ENCODE assay signal across 15 cellular contexts in the genomic region with DNA sequence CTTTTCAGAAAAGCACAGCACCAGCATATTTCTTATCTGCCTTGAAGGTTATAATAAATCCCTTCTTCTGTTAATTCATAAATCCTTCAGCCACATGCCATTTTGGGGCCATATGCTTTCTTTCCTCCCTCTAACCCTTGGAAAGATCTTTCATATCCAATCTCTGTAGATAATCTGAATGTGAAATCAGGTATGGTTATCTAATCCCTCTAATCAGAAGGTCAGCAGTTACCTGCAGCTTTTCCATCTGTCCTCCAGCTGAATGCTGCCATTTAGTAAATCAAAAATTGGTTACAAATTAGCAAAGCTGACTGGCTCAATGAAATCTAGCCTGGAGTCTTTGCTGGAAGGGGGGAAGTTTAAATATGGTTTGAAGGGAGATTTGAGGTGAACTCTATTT.
DNase-seq lines count a peak whose midpoint lies in the region; ATAC-seq and TF ChIP-seq lines count a peak whose summit lies in the region.
"Had no signal": no experiment of that assay in that cellular context is flagged by ENCODE, and none has a peak within 500 bp of the region (broad histone marks: within the 10 kb centered on the region; RNA-seq: fewer than 3 reads in every experiment).

No MANE protein-coding gene starts in this region.

- peaks cover 7% of the 10 kb centered on the region for H3F3A ChIP-seq in SK-N-SH (replicated peaks; ENCODE audit: insufficient read depth)

- no peaks in the 10 kb centered on the region for H3K9me2 ChIP-seq in SK-N-SH

- H2AFZ ChIP-seq in SK-N-SH (ENCODE audit: low read depth), result no peak overlapping the region
- H2AFZ ChIP-seq: GM23338 had no signal

- peak in 1 of 2 experiments; percentile 9; a peak in 1 of 4 replicates for TF ChIP-seq EP300 in SK-N-SH (IDR thresholded peaks at IDR 0.05; ENCODE audit: borderline replicate concordance in 1 of 2, low read depth in 1 of 2, low read length in 1 of 2)

- H3K4me1 ChIP-seq in SK-N-SH (ENCODE audit: control insufficient read depth in 1 of 2, insufficient read depth in 2 of 2, low read depth in 1 of 2, low read length in 1 of 2), result peaks cover 4 to 17% of the 10 kb centered on the region in 2 experiments; a peak in 2 of 4 replicates
- H3K4me1 ChIP-seq: HAP-1 had no signal

- TF ChIP-seq RAD21 in SK-N-SH (IDR thresholded peaks at IDR 0.05; ENCODE audit: low read length), result no peak

- H3K27ac ChIP-seq in SK-N-SH (ENCODE audit: low read depth in 2 of 2, low read length in 1 of 2), result no peak overlapping the region; a peak in 1 of 4 replicates
- peak overlapping the region; percentile 92 for H3K27ac ChIP-seq in WERI-Rb-1

- H3K9me3 ChIP-seq in SK-N-SH (no peaks in the 10 kb centered on the region), WERI-Rb-1 (ENCODE audit: severe bottlenecking) (peaks cover 8% of the 10 kb centered on the region)
- H3K9me3 ChIP-seq: HAP-1 had no signal

- TF ChIP-seq CTCF in SK-N-SH (IDR thresholded peaks at IDR 0.05) (no peak), WERI-Rb-1 (IDR thresholded peaks at IDR 0.05; ENCODE audit: low read depth, low read length) (no peak)

- H3K36me3 ChIP-seq in SK-N-SH (replicated peaks in 1 of 2; ENCODE audit: control insufficient read depth in 1 of 2, insufficient read depth in 2 of 2, low read length in 1 of 2) (no peaks in the 10 kb centered on the region), WERI-Rb-1 (peaks cover 44% of the 10 kb centered on the region), H7 (replicated peaks; ENCODE audit: control insufficient read depth, insufficient read depth, low read length) (no peaks in the 10 kb centered on the region)
- H3K36me3 ChIP-seq: BLaER1, HAP-1 had no signal

- POLR2A ChIA-PET in SK-N-SH (lab: Yijun Ruan, JAX), result no interaction called here

- CTCF ChIA-PET in SK-N-SH (lab: Yijun Ruan, JAX), result no interaction called here

- no peak overlapping the region for H3K9ac ChIP-seq in SK-N-SH
- H3K9ac ChIP-seq: BLaER1 had no signal

- H3K79me2 ChIP-seq in SK-N-SH (ENCODE audit: insufficient read depth), result no peaks in the 10 kb centered on the region

- DNase-seq in SK-N-SH, result no peak
- DNase-seq in NCI-H524 treated with DMSO at 0.1 percent for 48 hours (lab: John Stamatoyannopoulos, UW), result peak; percentile 91
- peak; percentile 54 for DNase-seq in WERI-Rb-1
- no peak for DNase-seq in H7
- no peak for DNase-seq in activated CD4-positive, CD25-positive, alpha-beta regulatory T cell (lab: John Stamatoyannopoulos, UW)
- DNase-seq: 8988T; CD4-positive, CD25-positive, alpha-beta regulatory T cell; DMS153; DND-41 had no signal

- no peak overlapping the region for H3K4me2 ChIP-seq in SK-N-SH
- H3K4me2 ChIP-seq: BLaER1, GM23338 had no signal

- no peak overlapping the region for H3K4me3 ChIP-seq in SK-N-SH (ENCODE audit: low read depth in 2 of 2, low read length in 1 of 2)
- H3K4me3 ChIP-seq in WERI-Rb-1 (ENCODE audit: low read depth, low read length), result peak overlapping the region; percentile 92
- H3K4me3 ChIP-seq in H7 (ENCODE audit: insufficient read depth, low read depth, low read length), result no peak overlapping the region
- H3K4me3 ChIP-seq: BLaER1, GM23338, HAP-1 had no signal

- H3K27me3 ChIP-seq in SK-N-SH (ENCODE audit: insufficient read depth) (no peaks in the 10 kb centered on the region), WERI-Rb-1 (ENCODE audit: insufficient read depth, low read depth, severe bottlenecking) (no peaks in the 10 kb centered on the region), H7 (ENCODE audit: control insufficient read depth, insufficient read depth, low read length) (no peaks in the 10 kb centered on the region)
- H3K27me3 ChIP-seq: BLaER1 had no signal

- ATAC-seq in SK-N-SH treated with all-trans-retinoic acid at 6 μM for 48 hours (no peak), GM21786 (IDR thresholded peaks at IDR 0.05; ENCODE audit: unreplicated experiment) (no peak), HG02610 (IDR thresholded peaks at IDR 0.05; ENCODE audit: unreplicated experiment) (no peak)
- ATAC-seq: GM23338 had no signal

- H4K20me1 ChIP-seq in SK-N-SH (ENCODE audit: insufficient read depth), result no peaks in the 10 kb centered on the region
- H4K20me1 ChIP-seq: BLaER1 had no signal

TF ChIP-seq in SK-N-SH, 30 proteins besides CTCF, POLR2A, EP300 and RAD21:
- peak; percentile 57 for TF ChIP-seq GATA2 (CRISPR knock-in tag; IDR thresholded peaks at IDR 0.05)
- no peak for TF ChIP-seq RFX5 (IDR thresholded peaks at IDR 0.05; ENCODE audit: low read length)
TF ChIP-seq in SK-N-SH: peak in this region for 1.

TF ChIP-seq in SK-N-SH treated with all-trans-retinoic acid at 6 μM for 48 hours, 23 proteins besides CTCF, POLR2A, EP300 and RAD21:
- TF ChIP-seq ZNF565 (CRISPR knock-in tag; conservative IDR thresholded peaks at IDR 0.05; ENCODE audit: low read depth) (no peak), ESRRG (CRISPR knock-in tag; IDR thresholded peaks at IDR 0.05) (no peak), ARNTL (CRISPR knock-in tag; IDR thresholded peaks at IDR 0.05; ENCODE audit: borderline replicate concordance, low read depth) (no peak), RARB (CRISPR knock-in tag; IDR thresholded peaks at IDR 0.05) (no peak), GLIS3 (CRISPR knock-in tag; IDR thresholded peaks at IDR 0.05) (no peak), BACH2 (CRISPR knock-in tag; IDR thresholded peaks at IDR 0.05; ENCODE audit: borderline replicate concordance) (no peak), ZNF8 (CRISPR knock-in tag; IDR thresholded peaks at IDR 0.05) (no peak), ZC3H10 (CRISPR knock-in tag; IDR thresholded peaks at IDR 0.05) (no peak)
- TF ChIP-seq, protein P1, sequence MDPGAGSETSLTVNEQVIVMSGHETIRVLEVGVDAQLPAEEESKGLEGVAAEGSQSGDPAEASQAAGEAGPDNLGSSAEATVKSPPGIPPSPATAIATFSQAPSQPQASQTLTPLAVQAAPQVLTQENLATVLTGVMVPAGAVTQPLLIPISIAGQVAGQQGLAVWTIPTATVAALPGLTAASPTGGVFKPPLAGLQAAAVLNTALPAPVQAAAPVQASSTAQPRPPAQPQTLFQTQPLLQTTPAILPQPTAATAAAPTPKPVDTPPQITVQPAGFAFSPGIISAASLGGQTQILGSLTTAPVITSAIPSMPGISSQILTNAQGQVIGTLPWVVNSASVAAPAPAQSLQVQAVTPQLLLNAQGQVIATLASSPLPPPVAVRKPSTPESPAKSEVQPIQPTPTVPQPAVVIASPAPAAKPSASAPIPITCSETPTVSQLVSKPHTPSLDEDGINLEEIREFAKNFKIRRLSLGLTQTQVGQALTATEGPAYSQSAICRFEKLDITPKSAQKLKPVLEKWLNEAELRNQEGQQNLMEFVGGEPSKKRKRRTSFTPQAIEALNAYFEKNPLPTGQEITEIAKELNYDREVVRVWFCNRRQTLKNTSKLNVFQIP (CRISPR knock-in tag; IDR thresholded peaks at IDR 0.05; ENCODE audit: borderline replicate concordance, low read depth), result no peak
- TF ChIP-seq, protein P2, sequence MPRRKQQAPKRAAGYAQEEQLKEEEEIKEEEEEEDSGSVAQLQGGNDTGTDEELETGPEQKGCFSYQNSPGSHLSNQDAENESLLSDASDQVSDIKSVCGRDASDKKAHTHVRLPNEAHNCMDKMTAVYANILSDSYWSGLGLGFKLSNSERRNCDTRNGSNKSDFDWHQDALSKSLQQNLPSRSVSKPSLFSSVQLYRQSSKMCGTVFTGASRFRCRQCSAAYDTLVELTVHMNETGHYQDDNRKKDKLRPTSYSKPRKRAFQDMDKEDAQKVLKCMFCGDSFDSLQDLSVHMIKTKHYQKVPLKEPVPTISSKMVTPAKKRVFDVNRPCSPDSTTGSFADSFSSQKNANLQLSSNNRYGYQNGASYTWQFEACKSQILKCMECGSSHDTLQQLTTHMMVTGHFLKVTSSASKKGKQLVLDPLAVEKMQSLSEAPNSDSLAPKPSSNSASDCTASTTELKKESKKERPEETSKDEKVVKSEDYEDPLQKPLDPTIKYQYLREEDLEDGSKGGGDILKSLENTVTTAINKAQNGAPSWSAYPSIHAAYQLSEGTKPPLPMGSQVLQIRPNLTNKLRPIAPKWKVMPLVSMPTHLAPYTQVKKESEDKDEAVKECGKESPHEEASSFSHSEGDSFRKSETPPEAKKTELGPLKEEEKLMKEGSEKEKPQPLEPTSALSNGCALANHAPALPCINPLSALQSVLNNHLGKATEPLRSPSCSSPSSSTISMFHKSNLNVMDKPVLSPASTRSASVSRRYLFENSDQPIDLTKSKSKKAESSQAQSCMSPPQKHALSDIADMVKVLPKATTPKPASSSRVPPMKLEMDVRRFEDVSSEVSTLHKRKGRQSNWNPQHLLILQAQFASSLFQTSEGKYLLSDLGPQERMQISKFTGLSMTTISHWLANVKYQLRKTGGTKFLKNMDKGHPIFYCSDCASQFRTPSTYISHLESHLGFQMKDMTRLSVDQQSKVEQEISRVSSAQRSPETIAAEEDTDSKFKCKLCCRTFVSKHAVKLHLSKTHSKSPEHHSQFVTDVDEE (CRISPR knock-in tag; IDR thresholded peaks at IDR 0.05), result no peak
- TF ChIP-seq, protein P3, sequence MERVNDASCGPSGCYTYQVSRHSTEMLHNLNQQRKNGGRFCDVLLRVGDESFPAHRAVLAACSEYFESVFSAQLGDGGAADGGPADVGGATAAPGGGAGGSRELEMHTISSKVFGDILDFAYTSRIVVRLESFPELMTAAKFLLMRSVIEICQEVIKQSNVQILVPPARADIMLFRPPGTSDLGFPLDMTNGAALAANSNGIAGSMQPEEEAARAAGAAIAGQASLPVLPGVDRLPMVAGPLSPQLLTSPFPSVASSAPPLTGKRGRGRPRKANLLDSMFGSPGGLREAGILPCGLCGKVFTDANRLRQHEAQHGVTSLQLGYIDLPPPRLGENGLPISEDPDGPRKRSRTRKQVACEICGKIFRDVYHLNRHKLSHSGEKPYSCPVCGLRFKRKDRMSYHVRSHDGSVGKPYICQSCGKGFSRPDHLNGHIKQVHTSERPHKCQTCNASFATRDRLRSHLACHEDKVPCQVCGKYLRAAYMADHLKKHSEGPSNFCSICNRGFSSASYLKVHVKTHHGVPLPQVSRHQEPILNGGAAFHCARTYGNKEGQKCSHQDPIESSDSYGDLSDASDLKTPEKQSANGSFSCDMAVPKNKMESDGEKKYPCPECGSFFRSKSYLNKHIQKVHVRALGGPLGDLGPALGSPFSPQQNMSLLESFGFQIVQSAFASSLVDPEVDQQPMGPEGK (CRISPR knock-in tag; IDR thresholded peaks at IDR 0.05; ENCODE audit: borderline replicate concordance), result no peak

Comparison
In these comparisons a context has a peak if more than half of its experiments do, and no peak if none do; other contexts are left out.
1. DNase-seq: peak in NCI-H524 treated with DMSO at 0.1 percent for 48 hours (single experiment) and WERI-Rb-1 (single experiment); none in SK-N-SH (single experiment), H7 (single experiment) and activated CD4-positive, CD25-positive, alpha-beta regulatory T cell (0 of 4).